Comparison of ENCODE assay signal across 5 cellular contexts in genomic region chr1:166132496-166132895, GRCh38.
"Had no signal": no experiment of that assay in that cellular context is flagged by ENCODE, and none has a peak within 500 bp of the region (broad histone marks: within the 10 kb centered on the region; RNA-seq: fewer than 3 reads in every experiment).

No MANE protein-coding gene starts in this region.

- H3K4me1 ChIP-seq: HAP-1 had no signal

- H3K36me3 ChIP-seq: HAP-1 had no signal

- H2AFZ ChIP-seq: GM23248 had no signal

- DNase-seq: GM23248, GOT3, H7 had no signal

- H3K9ac ChIP-seq: GM23248 had no signal

- H3K9me3 ChIP-seq: HAP-1 had no signal

- H3K27ac ChIP-seq: GM23248, HL-60 had no signal

- H3K4me3 ChIP-seq: GM23248, HAP-1 had no signal
